In genomic region chr6:134432036-134432435, GRCh38 we compare ENCODE assay signal across 16 cellular contexts.
"Had no signal": no experiment of that assay in that cellular context is flagged by ENCODE, and none has a peak within 500 bp of the region (broad histone marks: within the 10 kb centered on the region; RNA-seq: fewer than 3 reads in every experiment).

No MANE protein-coding gene starts in this region.

- H3K27me3 Mint-ChIP-seq: activated CD4-positive, alpha-beta memory T cell treated with anti-CD3 and anti-CD28 coated beads for 36 hours; activated CD4-positive, alpha-beta T cell treated with anti-CD3 and anti-CD28 coated beads for 36 hours; central memory CD8-positive, alpha-beta T cell; memory B cell; naive thymus-derived CD8-positive, alpha-beta T cell; stimulated activated naive B cell treated with anti-CD40 and anti-IgM and Interleukin-4, amounts not matched to agents 10 μg/mL and 1 μg/mL and 100 μg/mL, for 72 hours; T-helper 17 cell had no signal

- H3K4me3 ChIP-seq: coronary artery, gastroesophageal sphincter, heart left ventricle, thoracic aorta had no signal

- H3K36me3 Mint-ChIP-seq: activated CD4-positive, alpha-beta memory T cell treated with anti-CD3 and anti-CD28 coated beads for 36 hours; brain; memory B cell; stimulated activated naive B cell treated with anti-CD40 and anti-IgM and Interleukin-4, amounts not matched to agents 10 μg/mL and 1 μg/mL and 100 μg/mL, for 72 hours had no signal

- H3K27ac ChIP-seq: coronary artery, gastroesophageal sphincter, heart left ventricle, parathyroid adenoma, thoracic aorta had no signal

- H3K4me1 ChIP-seq: parathyroid adenoma had no signal

- DNase-seq: activated CD4-positive, alpha-beta memory T cell treated with anti-CD3 and anti-CD28 coated beads for 36 hours; activated CD4-positive, alpha-beta T cell treated with anti-CD3 and anti-CD28 coated beads for 36 hours; activated naive CD4-positive, alpha-beta T cell; activated T-cell treated with anti-CD3 and anti-CD28 coated beads for 4 hours; heart left ventricle; left ventricle myocardium superior; naive thymus-derived CD8-positive, alpha-beta T cell; stimulated activated naive B cell treated with anti-CD40 and anti-IgM and Interleukin-4, amounts not matched to agents 10 μg/mL and 1 μg/mL and 100 μg/mL, for 72 hours; T-helper 17 cell had no signal

- H3K79me2 ChIP-seq: parathyroid adenoma had no signal

- H3K4me3 Mint-ChIP-seq: activated CD4-positive, alpha-beta memory T cell treated with anti-CD3 and anti-CD28 coated beads for 36 hours; activated CD4-positive, alpha-beta T cell treated with anti-CD3 and anti-CD28 coated beads for 36 hours; brain; central memory CD8-positive, alpha-beta T cell; memory B cell; naive thymus-derived CD8-positive, alpha-beta T cell; stimulated activated naive B cell treated with anti-CD40 and anti-IgM and Interleukin-4, amounts not matched to agents 10 μg/mL and 1 μg/mL and 100 μg/mL, for 72 hours; T-helper 17 cell had no signal

- H3K27me3 ChIP-seq: gastroesophageal sphincter, heart left ventricle had no signal

- H3K36me3 ChIP-seq: gastroesophageal sphincter, heart left ventricle, thoracic aorta had no signal

- ATAC-seq: activated CD4-positive, alpha-beta T cell treated with anti-CD3 and anti-CD28 coated beads for 36 hours; gastroesophageal sphincter; heart left ventricle; left ventricle myocardium superior; naive thymus-derived CD8-positive, alpha-beta T cell; stimulated activated naive B cell treated with anti-CD40 and anti-IgM and Interleukin-4, amounts not matched to agents 10 μg/mL and 1 μg/mL and 100 μg/mL, for 72 hours; T-helper 17 cell had no signal

- H2AFZ ChIP-seq: parathyroid adenoma had no signal

- H3K27ac Mint-ChIP-seq: activated CD4-positive, alpha-beta memory T cell treated with anti-CD3 and anti-CD28 coated beads for 36 hours; activated CD4-positive, alpha-beta T cell treated with anti-CD3 and anti-CD28 coated beads for 36 hours; brain; memory B cell; naive thymus-derived CD8-positive, alpha-beta T cell; stimulated activated naive B cell treated with anti-CD40 and anti-IgM and Interleukin-4, amounts not matched to agents 10 μg/mL and 1 μg/mL and 100 μg/mL, for 72 hours; T-helper 17 cell had no signal

- H3K9me3 Mint-ChIP-seq: activated CD4-positive, alpha-beta memory T cell treated with anti-CD3 and anti-CD28 coated beads for 36 hours; brain; central memory CD8-positive, alpha-beta T cell; memory B cell; naive thymus-derived CD8-positive, alpha-beta T cell; stimulated activated naive B cell treated with anti-CD40 and anti-IgM and Interleukin-4, amounts not matched to agents 10 μg/mL and 1 μg/mL and 100 μg/mL, for 72 hours had no signal
